ENCODE assay signal across 1 cellular context in genomic region chr12:12841428-12841827, GRCh38.
TF ChIP-seq lines count a peak whose summit lies in the region.

No MANE protein-coding gene starts in this region.

TF ChIP-seq in HEK293, 187 proteins besides CTCF, POLR2A, EP300 and RAD21 (continued from another document):
- TF ChIP-seq, protein P1, sequence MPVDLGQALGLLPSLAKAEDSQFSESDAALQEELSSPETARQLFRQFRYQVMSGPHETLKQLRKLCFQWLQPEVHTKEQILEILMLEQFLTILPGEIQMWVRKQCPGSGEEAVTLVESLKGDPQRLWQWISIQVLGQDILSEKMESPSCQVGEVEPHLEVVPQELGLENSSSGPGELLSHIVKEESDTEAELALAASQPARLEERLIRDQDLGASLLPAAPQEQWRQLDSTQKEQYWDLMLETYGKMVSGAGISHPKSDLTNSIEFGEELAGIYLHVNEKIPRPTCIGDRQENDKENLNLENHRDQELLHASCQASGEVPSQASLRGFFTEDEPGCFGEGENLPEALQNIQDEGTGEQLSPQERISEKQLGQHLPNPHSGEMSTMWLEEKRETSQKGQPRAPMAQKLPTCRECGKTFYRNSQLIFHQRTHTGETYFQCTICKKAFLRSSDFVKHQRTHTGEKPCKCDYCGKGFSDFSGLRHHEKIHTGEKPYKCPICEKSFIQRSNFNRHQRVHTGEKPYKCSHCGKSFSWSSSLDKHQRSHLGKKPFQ (tag by site-specific recombination; IDR thresholded peaks at IDR 0.05) = 0 out of 2 replicates have a peak, but pooled peaks have one; percentile 24
- peak; percentile 77 for TF ChIP-seq OSR2 (tag by site-specific recombination; IDR thresholded peaks at IDR 0.05)
- peak; percentile 48; the same call in 1 of the 2 replicates for TF ChIP-seq KLF8 (tag by site-specific recombination; IDR thresholded peaks at IDR 0.05)
- 0 out of 2 replicates have a peak, but pooled peaks have one; percentile 35 for TF ChIP-seq BCL11A (tag by site-specific recombination; IDR thresholded peaks at IDR 0.05; ENCODE audit: low read depth)
- TF ChIP-seq KLF1 (tag by site-specific recombination; IDR thresholded peaks at IDR 0.05) = peak; percentile 64
- TF ChIP-seq ZNF2 (tag by site-specific recombination; IDR thresholded peaks at IDR 0.05) = peak; percentile 45; the same call in 1 of the 2 replicates
